ENCODE assay signal across 27 cellular contexts in the genomic region with DNA sequence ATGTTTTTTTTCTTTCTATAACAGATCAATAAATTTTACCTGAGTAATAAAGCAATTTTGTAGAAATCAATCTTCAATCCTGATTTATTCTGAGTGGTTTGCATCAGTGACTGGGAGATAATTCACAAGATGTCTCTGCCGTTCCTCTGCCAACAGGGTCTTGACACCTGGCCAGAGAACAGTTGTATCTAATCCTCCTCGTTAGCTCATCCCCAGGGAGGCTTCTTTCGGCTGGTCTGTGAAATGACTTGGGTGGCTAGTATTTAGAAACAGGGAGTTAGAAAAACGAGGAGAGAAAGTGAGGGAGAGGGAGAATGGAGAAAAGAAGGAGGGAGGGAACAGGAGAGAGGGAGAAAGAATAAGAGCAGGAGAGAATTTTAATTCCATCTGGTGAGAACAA.
A peak's percentile ranks its signal among the peaks of the same experiment; 100 is the strongest.
DNase-seq lines count a peak whose midpoint lies in the region; TF ChIP-seq lines count a peak whose summit lies in the region.
"Had no signal": no experiment of that assay in that cellular context is flagged by ENCODE, and none has a peak within 500 bp of the region (broad histone marks: within the 10 kb centered on the region; RNA-seq: fewer than 3 reads in every experiment).

No MANE protein-coding gene starts in this region.

- H3K4me3 ChIP-seq in KMS-11 (IDR thresholded peaks at IDR 0.05; ENCODE audit: insufficient read depth, low read depth, low read length) (no peak overlapping the region), endodermal cell (ENCODE audit: low read length) (no peak overlapping the region)
- H3K4me3 ChIP-seq: PC-9, upper lobe of left lung had no signal

- H3K4me2 ChIP-seq in KMS-11: peak overlapping the region; percentile 23; the same call in 1 of the 2 replicates
- H3K4me2 ChIP-seq: PC-9 had no signal

- H3K36me3 ChIP-seq in KMS-11 (ENCODE audit: insufficient read depth): no peaks in the 10 kb centered on the region
- no peaks in the 10 kb centered on the region for H3K36me3 ChIP-seq in endodermal cell (ENCODE audit: control insufficient read depth, insufficient read depth, low read length)
- H3K36me3 ChIP-seq: upper lobe of left lung had no signal

- H3K4me1 Mint-ChIP-seq in endodermal cell: peaks cover 18% of the 10 kb centered on the region
- H3K4me1 Mint-ChIP-seq: T-helper 17 cell had no signal

- H3K9me3 ChIP-seq in endodermal cell (ENCODE audit: control insufficient read depth, low read length): peaks cover 46% of the 10 kb centered on the region
- H3K9me3 ChIP-seq: upper lobe of left lung had no signal

- H3K9ac ChIP-seq in KMS-11: no peak overlapping the region
- no peak overlapping the region for H3K9ac ChIP-seq in endodermal cell (ENCODE audit: extremely low read depth, low read length, poor library complexity, severe bottlenecking)

- no peak overlapping the region for H3K27ac ChIP-seq in KMS-11
- H3K27ac ChIP-seq in endodermal cell (ENCODE audit: low read depth, low read length): no peak overlapping the region
- H3K27ac ChIP-seq: PC-9, upper lobe of left lung, VCaP had no signal

- H3K27ac Mint-ChIP-seq in endodermal cell: peak overlapping the region; percentile 42
- H3K27ac Mint-ChIP-seq: activated CD4-positive, alpha-beta memory T cell treated with anti-CD3 and anti-CD28 coated beads for 36 hours; natural killer cell treated with Interleukin-12 subunit alpha and Interleukin-12 subunit beta and Interleukin-15 and Interleukin-18, amount 100 ng/mL, for 72 hours; progenitor cell of endocrine pancreas; T-helper 17 cell had no signal

- DNase-seq in D341Med (ENCODE audit: low spot score) (peak; percentile 52), NCI-H2171 (lab: John Stamatoyannopoulos, UW) (peak; percentile 61), endodermal cell (peak; percentile 55), HK-2 (ENCODE audit: unreplicated experiment) (no peak), 8988T (no peak), midbrain (lab: John Stamatoyannopoulos, UW) (no peak)
- DNase-seq in activated CD4-positive, CD25-positive, alpha-beta regulatory T cell (lab: John Stamatoyannopoulos, UW): no peak
- DNase-seq: activated CD4-positive, alpha-beta memory T cell treated with anti-CD3 and anti-CD28 coated beads for 36 hours; activated gamma-delta T cell treated with Interleukin-2 at 50 U/mL for 16 hours; activated T-cell treated with anti-CD3 and anti-CD28 coated beads for 4 hours; AML-193; amniotic stem cell; caudate nucleus; EL; erythroblast; mesenchymal stem cell; NCI-H446 treated with DMSO at 0.1 percent for 48 hours; PC-9; SIG-M5; small intestine; stimulated activated CD4-positive, alpha-beta T cell treated with anti-CD3 and anti-CD28 coated beads, Interleukin-4, amount 100 ng/mL, for 1 hour; T-helper 17 cell; upper lobe of left lung had no signal

- H3K27me3 Mint-ChIP-seq in endodermal cell (ENCODE audit: insufficient read depth): no peaks in the 10 kb centered on the region
- H3K27me3 Mint-ChIP-seq: activated CD4-positive, alpha-beta memory T cell treated with anti-CD3 and anti-CD28 coated beads for 36 hours; natural killer cell treated with Interleukin-12 subunit alpha and Interleukin-12 subunit beta and Interleukin-15 and Interleukin-18, amount 100 ng/mL, for 72 hours; progenitor cell of endocrine pancreas; T-helper 17 cell had no signal

- H3K4me3 Mint-ChIP-seq in endodermal cell: no peak overlapping the region
- H3K4me3 Mint-ChIP-seq: activated CD4-positive, alpha-beta memory T cell treated with anti-CD3 and anti-CD28 coated beads for 36 hours; natural killer cell treated with Interleukin-12 subunit alpha and Interleukin-12 subunit beta and Interleukin-15 and Interleukin-18, amount 100 ng/mL, for 72 hours; T-helper 17 cell had no signal

- H3K4me1 ChIP-seq in KMS-11 (ENCODE audit: low read depth, poor library complexity, severe bottlenecking) (peaks cover 23% of the 10 kb centered on the region), endodermal cell (ENCODE audit: control insufficient read depth, insufficient read depth, low read length) (no peaks in the 10 kb centered on the region)
- H3K4me1 ChIP-seq: upper lobe of left lung had no signal

- TF ChIP-seq CTCF in KMS-11 (conservative IDR thresholded peaks at IDR 0.05; ENCODE audit: low read depth, low read length) (no peak), endodermal cell (conservative IDR thresholded peaks at IDR 0.05) (no peak)

- H3K36me3 Mint-ChIP-seq in endodermal cell (ENCODE audit: low read depth): peaks cover 6% of the 10 kb centered on the region
- H3K36me3 Mint-ChIP-seq: activated CD4-positive, alpha-beta memory T cell treated with anti-CD3 and anti-CD28 coated beads for 36 hours; natural killer cell treated with Interleukin-12 subunit alpha and Interleukin-12 subunit beta and Interleukin-15 and Interleukin-18, amount 100 ng/mL, for 72 hours had no signal

- WGBS in endodermal cell (ENCODE audit: insufficient coverage in 1 of 2, insufficient read length in 1 of 2), 2 experiments: 57 to 60% methylated on average over 4 of the region's 4 CpGs

- H3K27me3 ChIP-seq in KMS-11 (ENCODE audit: insufficient read depth, low read depth) (no peaks in the 10 kb centered on the region), endodermal cell (ENCODE audit: control insufficient read depth, insufficient read depth, low read length, poor library complexity, severe bottlenecking) (no peaks in the 10 kb centered on the region)
- H3K27me3 ChIP-seq: upper lobe of left lung had no signal

- H3K9me3 Mint-ChIP-seq in endodermal cell: peaks cover 31% of the 10 kb centered on the region

- H3K79me2 ChIP-seq in KMS-11 (ENCODE audit: insufficient read depth, low read depth): no peaks in the 10 kb centered on the region

- no peaks in the 10 kb centered on the region for H4K20me1 ChIP-seq in KMS-11 (ENCODE audit: insufficient read depth)

- no peak overlapping the region for H2AFZ ChIP-seq in KMS-11 (ENCODE audit: low read depth)
- H2AFZ ChIP-seq: PC-9 had no signal

Comparison
In these comparisons a context has a peak if more than half of its experiments do, and no peak if none do; other contexts are left out.
1. DNase-seq: peak in D341Med (single experiment), NCI-H2171 (single experiment) and endodermal cell (single experiment); none in activated CD4-positive, CD25-positive, alpha-beta regulatory T cell (0 of 4), HK-2 (single experiment), 8988T (single experiment) and midbrain (single experiment).